20 cellular contexts compared by ENCODE assay signal in genomic region chr6:82169138-82169876, GRCh38.
DNase-seq lines count a peak whose midpoint lies in the region; ATAC-seq and TF ChIP-seq lines count a peak whose summit lies in the region.
"Had no signal": no experiment of that assay in that cellular context is flagged by ENCODE, and none has a peak within 500 bp of the region (broad histone marks: within the 10 kb centered on the region; RNA-seq: fewer than 3 reads in every experiment).

No MANE protein-coding gene starts in this region.

- TF ChIP-seq EP300 in gastroesophageal sphincter (IDR thresholded peaks at IDR 0.05): no peak

- H3K27me3 ChIP-seq in right atrium auricular region (no peaks in the 10 kb centered on the region), gastroesophageal sphincter (no peaks in the 10 kb centered on the region)

- no peaks in the 10 kb centered on the region for H3K9me3 Mint-ChIP-seq in nephron progenitor cell
- H3K9me3 Mint-ChIP-seq in activated naive CD4-positive, alpha-beta T cell treated with anti-CD3 and anti-CD28 coated beads, Interleukin-2, amount 10 ng/mL, durations not matched to agents 7 days and 5 days: no peaks in the 10 kb centered on the region
- H3K9me3 Mint-ChIP-seq: GM23338, HFFc6 had no signal

- no peak for TF ChIP-seq POLR2A in gastroesophageal sphincter (IDR thresholded peaks at IDR 0.05)

- WGBS in gastroesophageal sphincter (ENCODE audit: low coverage in 1 of 2), 2 donors: 86 to 91% methylated on average over 2 of the region's 2 CpGs

- in situ Hi-C loops in GM13976 (cut with MboI; ENCODE audit: low sequenced_read_pairs, unreplicated experiment): no loop called here

- peak overlapping the region; percentile 93 for H3K27ac Mint-ChIP-seq in nephron progenitor cell
- no peak overlapping the region for H3K27ac Mint-ChIP-seq in activated naive CD4-positive, alpha-beta T cell treated with anti-CD3 and anti-CD28 coated beads, Interleukin-2, amount 10 ng/mL, durations not matched to agents 7 days and 5 days
- H3K27ac Mint-ChIP-seq: GM23338, HFFc6 had no signal

- H3K4me1 Mint-ChIP-seq in nephron progenitor cell: no peaks in the 10 kb centered on the region
- no peaks in the 10 kb centered on the region for H3K4me1 Mint-ChIP-seq in activated naive CD4-positive, alpha-beta T cell treated with anti-CD3 and anti-CD28 coated beads, Interleukin-2, amount 10 ng/mL, durations not matched to agents 7 days and 5 days
- H3K4me1 Mint-ChIP-seq: GM23338 had no signal

- CTCF ChIA-PET in activated naive CD4-positive, alpha-beta T cell treated with anti-CD3 and anti-CD28 coated beads, Interleukin-2, amount 10 ng/mL, durations not matched to agents 7 days and 5 days (lab: Charles Lee): no interaction called here

- H3K4me3 Mint-ChIP-seq in nephron progenitor cell: no peak overlapping the region
- H3K4me3 Mint-ChIP-seq in activated naive CD4-positive, alpha-beta T cell treated with anti-CD3 and anti-CD28 coated beads, Interleukin-2, amount 10 ng/mL, durations not matched to agents 7 days and 5 days: no peak overlapping the region
- H3K4me3 Mint-ChIP-seq: CD4-positive, alpha-beta memory T cell; GM23338; HFFc6 had no signal

- peak; percentile 65 for ATAC-seq in Right ventricle myocardium superior (ENCODE audit: poor library complexity)
- peak; percentile 44; the same call in 2 of the 3 replicates for ATAC-seq in SK-N-SH treated with all-trans-retinoic acid at 6 μM for 48 hours
- peak; percentile 65 for ATAC-seq in left ventricle myocardium superior
- ATAC-seq in gastroesophageal sphincter: no peak
- ATAC-seq: A549, GM23338, HepG2 had no signal

- H3K4me1 ChIP-seq in right atrium auricular region (peaks cover 0 to 3% of the 10 kb centered on the region in 2 donors), gastroesophageal sphincter (no peaks in the 10 kb centered on the region)
- H3K4me1 ChIP-seq: A549 had no signal

- H3K36me3 Mint-ChIP-seq in nephron progenitor cell (ENCODE audit: low read depth): peaks cover 73% of the 10 kb centered on the region
- H3K36me3 Mint-ChIP-seq in activated naive CD4-positive, alpha-beta T cell treated with anti-CD3 and anti-CD28 coated beads, Interleukin-2, amount 10 ng/mL, durations not matched to agents 7 days and 5 days: peaks cover 49% of the 10 kb centered on the region

- H3K4me3 ChIP-seq in right atrium auricular region (no peak overlapping the region), gastroesophageal sphincter (no peak overlapping the region)
- H3K4me3 ChIP-seq: A549, GM23338 had no signal

- peak overlapping the region in 1 of 2 donors; percentile 40 for H3K27ac ChIP-seq in right atrium auricular region
- H3K27ac ChIP-seq in gastroesophageal sphincter: no peak overlapping the region
- H3K27ac ChIP-seq: 22Rv1, A549, C4-2B had no signal

- intact Hi-C loops in Right ventricle myocardium superior (cut with DNase I) (no loop called here), left ventricle myocardium superior (cut with micrococcal nuclease) (no loop called here)

- TF ChIP-seq CTCF in right atrium auricular region (IDR thresholded peaks at IDR 0.05) (no peak), nephron progenitor cell (IDR thresholded peaks at IDR 0.05) (no peak), GM13976 (IDR thresholded peaks at IDR 0.05; ENCODE audit: borderline replicate concordance, control extremely low read depth, extremely low read depth, insufficient read depth, missing control alignments) (no peak), gastroesophageal sphincter (IDR thresholded peaks at IDR 0.05) (no peak)

- H3K9me3 ChIP-seq in right atrium auricular region (no peaks in the 10 kb centered on the region), gastroesophageal sphincter (no peaks in the 10 kb centered on the region)
- H3K9me3 ChIP-seq: A549 had no signal

- DNase-seq in Right ventricle myocardium superior (no peak), right atrium auricular region (ENCODE audit: low spot score) (no peak), left ventricle myocardium superior (no peak), nephron progenitor cell (no peak), GM13976 (ENCODE audit: low spot score) (no peak)
- DNase-seq in activated naive CD4-positive, alpha-beta T cell treated with anti-CD3 and anti-CD28 coated beads, Interleukin-2, amount 10 ng/mL, durations not matched to agents 7 days and 5 days: no peak
- DNase-seq: AML-193; CD4-positive, alpha-beta memory T cell; DMS153; DMS79; GDM1; HCEC 1CT; HFFc6 had no signal

- H3K27me3 Mint-ChIP-seq in nephron progenitor cell (ENCODE audit: low read depth, poor library complexity): no peaks in the 10 kb centered on the region
- H3K27me3 Mint-ChIP-seq in activated naive CD4-positive, alpha-beta T cell treated with anti-CD3 and anti-CD28 coated beads, Interleukin-2, amount 10 ng/mL, durations not matched to agents 7 days and 5 days: no peaks in the 10 kb centered on the region
- H3K27me3 Mint-ChIP-seq: CD4-positive, alpha-beta memory T cell had no signal

- peaks cover 31% of the 10 kb centered on the region for H3K36me3 ChIP-seq in right atrium auricular region
- H3K36me3 ChIP-seq in gastroesophageal sphincter: peaks cover 0 to 70% of the 10 kb centered on the region in 2 donors

TF ChIP-seq in SK-N-SH treated with all-trans-retinoic acid at 6 μM for 48 hours, 23 proteins besides CTCF, POLR2A, EP300 and RAD21:
- TF ChIP-seq TCF4 (CRISPR knock-in tag; IDR thresholded peaks at IDR 0.05; ENCODE audit: borderline replicate concordance) (peak; percentile 34; the same call in 1 of the 2 replicates), ZNF70 (CRISPR knock-in tag; IDR thresholded peaks at IDR 0.05) (no peak), ISL1 (CRISPR knock-in tag; IDR thresholded peaks at IDR 0.05) (peak; percentile 85), PATZ1 (CRISPR knock-in tag; IDR thresholded peaks at IDR 0.05; ENCODE audit: borderline replicate concordance) (0 out of 2 replicates have a peak, but pooled peaks have one; percentile 17), SNAI2 (CRISPR knock-in tag; IDR thresholded peaks at IDR 0.05) (no peak), ZNF565 (CRISPR knock-in tag; conservative IDR thresholded peaks at IDR 0.05; ENCODE audit: low read depth) (no peak)
